Comparison of ENCODE assay signal across 27 cellular contexts in the genomic region with DNA sequence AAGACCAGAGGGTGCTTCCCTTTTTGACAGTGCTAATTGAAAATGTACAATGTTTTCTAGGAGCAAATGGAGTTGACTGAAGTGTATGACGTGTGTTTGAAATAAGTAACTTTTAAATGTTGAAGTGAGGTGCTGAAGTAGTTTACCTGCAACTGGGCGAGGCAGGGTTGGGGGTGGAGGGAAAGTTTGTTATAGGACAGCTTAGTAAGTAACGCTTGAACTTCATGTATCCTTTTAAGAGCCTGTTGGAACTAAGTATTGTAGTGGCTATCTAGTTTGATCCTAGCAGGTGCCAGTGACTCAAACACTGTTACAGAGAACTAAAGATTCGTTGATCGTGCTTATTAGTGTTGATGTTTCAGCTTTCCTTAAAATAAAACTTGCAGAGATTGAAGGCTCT.
"Had no signal": no experiment of that assay in that cellular context is flagged by ENCODE, and none has a peak within 500 bp of the region (broad histone marks: within the 10 kb centered on the region; RNA-seq: fewer than 3 reads in every experiment).

No MANE protein-coding gene starts in this region.

- H3K4me2 ChIP-seq: SK-N-SH had no signal

- H3K9ac ChIP-seq: SK-N-SH had no signal

- DNase-seq: activated CD4-positive, alpha-beta memory T cell treated with anti-CD3 and anti-CD28 coated beads, Interleukin-2, amount 10 ng/mL, durations not matched to agents 7 days and 5 days; activated CD4-positive, alpha-beta T cell treated with anti-CD3 and anti-CD28 coated beads for 36 hours; activated CD4-positive, alpha-beta T cell treated with anti-CD3 and anti-CD28 coated beads, Interleukin-2, amount 50 U/mL, for 1 hour; activated gamma-delta T cell treated with Interleukin-2 at 50 U/mL for 16 hours; activated naive CD4-positive, alpha-beta T cell treated with anti-CD3 and anti-CD28 coated beads, Interleukin-2, amount 10 ng/mL, durations not matched to agents 7 days and 5 days; activated naive CD8-positive, alpha-beta T cell treated with anti-CD3 and anti-CD28 coated beads for 36 hours; activated T-cell treated with anti-CD3 and anti-CD28 coated beads for 4 hours; activated T-cell treated with anti-CD3 and anti-CD28 coated beads, Interleukin-2, amount 50 U/mL, for 48 hours; anterior cingulate cortex; caudate nucleus; Kasumi-1; KBM-7; NCI-H1048; NCI-H1417; NCI-H1930; NCI-H226; NCI-H510A; NCI-H526 treated with DMSO at 0.1 percent for 48 hours; Peyer's patch; Right ventricle myocardium superior; SJCRH30; SK-N-SH; T-helper 1 cell had no signal

- H3K27ac Mint-ChIP-seq: activated CD4-positive, alpha-beta memory T cell treated with anti-CD3 and anti-CD28 coated beads, Interleukin-2, amount 10 ng/mL, durations not matched to agents 7 days and 5 days; activated CD4-positive, alpha-beta T cell treated with anti-CD3 and anti-CD28 coated beads for 36 hours; activated naive CD4-positive, alpha-beta T cell treated with anti-CD3 and anti-CD28 coated beads, Interleukin-2, amount 10 ng/mL, durations not matched to agents 7 days and 5 days; activated naive CD8-positive, alpha-beta T cell treated with anti-CD3 and anti-CD28 coated beads for 36 hours; activated T-helper 17 cell treated with anti-CD3 and anti-CD28 coated beads, Interleukin-2, amount 50 U/mL, for 72 hours had no signal

- H3K4me3 ChIP-seq: breast epithelium, Peyer's patch, SJCRH30 had no signal

- H3K27me3 ChIP-seq: Peyer's patch, SJCRH30 had no signal

- H3K4me3 Mint-ChIP-seq: activated CD4-positive, alpha-beta memory T cell treated with anti-CD3 and anti-CD28 coated beads, Interleukin-2, amount 10 ng/mL, durations not matched to agents 7 days and 5 days; activated CD4-positive, alpha-beta T cell treated with anti-CD3 and anti-CD28 coated beads for 36 hours; activated naive CD4-positive, alpha-beta T cell treated with anti-CD3 and anti-CD28 coated beads, Interleukin-2, amount 10 ng/mL, durations not matched to agents 7 days and 5 days; activated naive CD8-positive, alpha-beta T cell treated with anti-CD3 and anti-CD28 coated beads for 36 hours; activated T-helper 17 cell treated with anti-CD3 and anti-CD28 coated beads, Interleukin-2, amount 50 U/mL, for 72 hours had no signal

- H3K36me3 ChIP-seq: breast epithelium, Peyer's patch, SJCRH30 had no signal

- H3K4me1 ChIP-seq: breast epithelium, SJCRH30 had no signal

- H3K27ac ChIP-seq: breast epithelium, Peyer's patch, RWPE1, SJCRH30, VCaP had no signal

- H3K9me3 ChIP-seq: breast epithelium, Peyer's patch, SJCRH30, SK-N-SH had no signal

- ATAC-seq: activated CD4-positive, alpha-beta T cell treated with anti-CD3 and anti-CD28 coated beads for 36 hours; activated T-helper 17 cell treated with anti-CD3 and anti-CD28 coated beads, Interleukin-2, amount 50 U/mL, for 72 hours had no signal

- H3K9me3 Mint-ChIP-seq: activated T-helper 17 cell treated with anti-CD3 and anti-CD28 coated beads, Interleukin-2, amount 50 U/mL, for 72 hours had no signal
